Comparison of ENCODE assay signal across 27 cellular contexts in genomic region chr16:81292936-81293335, GRCh38. TPM values are rescaled to one million over a fixed set of nuclear protein-coding genes. Genes with fewer than 3 reads are reported as not detected.
"Had no signal": no experiment of that assay in that cellular context is flagged by ENCODE, and none has a peak within 500 bp of the region (broad histone marks: within the 10 kb centered on the region; RNA-seq: fewer than 3 reads in every experiment).

No MANE protein-coding gene starts in this region.

- H3K36me3 ChIP-seq: adrenal gland, cardiac muscle cell, Peyer's patch, SJCRH30 had no signal

- H3K4me2 ChIP-seq: SK-N-SH had no signal

- H3K27ac ChIP-seq: adrenal gland, body of pancreas, cardiac muscle cell, RWPE1, SJCRH30 had no signal

- H3K36me3 Mint-ChIP-seq: activated naive CD8-positive, alpha-beta T cell treated with anti-CD3 and anti-CD28 coated beads, Interleukin-2, amount 10 ng/mL, durations not matched to agents 7 days and 5 days; WTC11 had no signal

- H3K27ac Mint-ChIP-seq: activated CD8-positive, alpha-beta T cell treated with anti-CD3 and anti-CD28 coated beads, Interleukin-2, amount 10 ng/mL, durations not matched to agents 7 days and 5 days; activated naive CD8-positive, alpha-beta T cell treated with anti-CD3 and anti-CD28 coated beads, Interleukin-2, amount 10 ng/mL, durations not matched to agents 7 days and 5 days; T-helper 2 cell treated with Interferon-gamma antibody and Interleukin-4, amounts not matched to agents 5 μg/mL and 100 μg/mL, for 36 hours; WTC11 had no signal

- H3K9me3 Mint-ChIP-seq: activated naive CD8-positive, alpha-beta T cell treated with anti-CD3 and anti-CD28 coated beads, Interleukin-2, amount 10 ng/mL, durations not matched to agents 7 days and 5 days; T-helper 2 cell treated with Interferon-gamma antibody and Interleukin-4, amounts not matched to agents 5 μg/mL and 100 μg/mL, for 36 hours; WTC11 had no signal

- H3K4me1 ChIP-seq: adrenal gland, body of pancreas, SJCRH30 had no signal

- H3K9ac ChIP-seq: SK-N-SH had no signal

- ATAC-seq: activated CD8-positive, alpha-beta T cell treated with anti-CD3 and anti-CD28 coated beads, Interleukin-2, amount 10 ng/mL, durations not matched to agents 7 days and 5 days; body of pancreas; K562; WTC11 had no signal

- H3K9me3 ChIP-seq: adrenal gland, body of pancreas, Peyer's patch, SJCRH30, SK-N-SH had no signal

- DNase-seq: activated CD4-positive, alpha-beta T cell treated with anti-CD3 and anti-CD28 coated beads for 48 hours; activated CD4-positive, alpha-beta T cell treated with anti-CD3 and anti-CD28 coated beads, Interleukin-2, amount 50 U/mL, for 4 hours; activated CD4-positive, CD25-positive, alpha-beta regulatory T cell treated with anti-CD3 and anti-CD28 coated beads, Interleukin-2, amount 50 U/mL, for 72 hours; activated CD8-positive, alpha-beta memory T cell treated with anti-CD3 and anti-CD28 coated beads, Interleukin-2, amount 50 U/mL, for 48 hours; activated CD8-positive, alpha-beta T cell treated with anti-CD3 and anti-CD28 coated beads, Interleukin-2, amount 10 ng/mL, durations not matched to agents 7 days and 5 days; activated naive CD4-positive, alpha-beta T cell treated with anti-CD3 and anti-CD28 coated beads, Interleukin-2, amount 50 U/mL, for 16 hours; activated naive CD8-positive, alpha-beta T cell treated with anti-CD3 and anti-CD28 coated beads, Interleukin-2, amount 10 ng/mL, durations not matched to agents 7 days and 5 days; activated T-cell treated with anti-CD3 and anti-CD28 coated beads, Interleukin-2, amount 50 U/mL, for 1 hour; adrenal gland; body of pancreas; Karpas-422; NCI-H1048; NCI-H1417; NCI-H2029; NCI-H446; NCI-H524; Peyer's patch; Right ventricle myocardium superior; SJCRH30; SK-N-SH had no signal

- H3K4me3 ChIP-seq: adrenal gland, body of pancreas, cardiac muscle cell, K562, Peyer's patch, SJCRH30 had no signal

- H3K27me3 ChIP-seq: adrenal gland, body of pancreas, cardiac muscle cell, Peyer's patch, SJCRH30 had no signal

- H3K4me3 Mint-ChIP-seq: activated CD8-positive, alpha-beta T cell treated with anti-CD3 and anti-CD28 coated beads, Interleukin-2, amount 10 ng/mL, durations not matched to agents 7 days and 5 days; activated naive CD8-positive, alpha-beta T cell treated with anti-CD3 and anti-CD28 coated beads, Interleukin-2, amount 10 ng/mL, durations not matched to agents 7 days and 5 days; T-helper 2 cell treated with Interferon-gamma antibody and Interleukin-4, amounts not matched to agents 5 μg/mL and 100 μg/mL, for 36 hours; WTC11 had no signal

- H3K4me1 Mint-ChIP-seq: activated naive CD8-positive, alpha-beta T cell treated with anti-CD3 and anti-CD28 coated beads, Interleukin-2, amount 10 ng/mL, durations not matched to agents 7 days and 5 days; WTC11 had no signal

RNA-seq across cellular contexts. Expression of gene BCO1, which starts 54.4 kb away (rescaled TPM):
- total RNA-seq: activated CD8-positive, alpha-beta T cell treated with anti-CD3 and anti-CD28 coated beads, Interleukin-2, amount 10 ng/mL, durations not matched to agents 7 days and 5 days; activated naive CD8-positive, alpha-beta T cell treated with anti-CD3 and anti-CD28 coated beads, Interleukin-2, amount 10 ng/mL, durations not matched to agents 7 days and 5 days; adrenal gland; aorta; body of pancreas; cardiac muscle cell; K562; Right ventricle myocardium superior; SJCRH30; T-helper 1 cell treated with Interleukin-12 subunit alpha and Interleukin-12 subunit beta and Interleukin-4 antibody, amounts not matched to agents 30 ng/mL and 1 ng/mL, for 36 hours had no signal
- polyA plus RNA-seq: cardiac muscle cell, K562 had no signal
